Comparison of ENCODE assay signal across 17 cellular contexts in the genomic region with DNA sequence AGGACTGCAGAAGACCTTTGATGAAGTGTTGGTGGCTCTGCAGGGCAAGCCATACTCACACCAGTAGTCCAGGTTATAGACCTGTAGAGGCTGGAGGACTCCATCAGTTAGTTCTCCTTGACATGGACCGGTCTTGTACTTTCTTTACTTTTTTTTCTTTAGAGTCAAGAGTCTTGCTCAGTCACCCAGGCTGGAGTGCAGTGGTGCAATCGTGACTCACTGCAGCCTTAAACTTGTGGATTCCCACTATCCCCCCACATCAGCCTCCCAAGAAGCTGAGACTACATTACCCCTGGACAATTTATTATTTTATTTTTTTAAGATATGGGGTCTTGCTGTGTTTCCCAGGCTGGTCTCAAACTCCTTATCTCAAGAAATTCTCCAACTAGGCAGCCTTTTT. TPM values are rescaled to one million over a fixed set of nuclear protein-coding genes. Genes with fewer than 3 reads are reported as not detected.
"Had no signal": no experiment of that assay in that cellular context is flagged by ENCODE, and none has a peak within 500 bp of the region (broad histone marks: within the 10 kb centered on the region; RNA-seq: fewer than 3 reads in every experiment).

No MANE protein-coding gene starts in this region.

- H3K36me3 ChIP-seq: pancreas, right lobe of liver, thoracic aorta had no signal

- H3K9me3 ChIP-seq: pancreas, right lobe of liver, thoracic aorta had no signal

- H3K4me3 ChIP-seq: pancreas, right lobe of liver, smooth muscle cell, thoracic aorta had no signal

- DNase-seq: activated CD4-positive, alpha-beta T cell treated with anti-CD3 and anti-CD28 coated beads, Interleukin-2, amount 50 U/mL, for 1 hour; activated CD4-positive, CD25-positive, alpha-beta regulatory T cell treated with anti-CD3 and anti-CD28 coated beads, Interleukin-2, amount 50 U/mL, for 72 hours; activated CD8-positive, alpha-beta memory T cell treated with anti-CD3 and anti-CD28 coated beads, Interleukin-2, amount 50 U/mL, for 4 hours; activated effector memory CD4-positive, alpha-beta T cell treated with Interleukin-2 at 50 U/mL for 16 hours; activated naive CD4-positive, alpha-beta T cell treated with anti-CD3 and anti-CD28 coated beads, Interleukin-2, amount 10 ng/mL, durations not matched to agents 7 days and 5 days; activated naive CD8-positive, alpha-beta T cell treated with anti-CD3 and anti-CD28 coated beads, Interleukin-2, amount 50 U/mL, for 24 hours; activated T-cell treated with anti-CD3 and anti-CD28 coated beads, Interleukin-2, amount 50 U/mL, for 4 hours; aorta; effector CD4-positive, alpha-beta T cell; naive thymus-derived CD8-positive, alpha-beta T cell; pancreas; right lobe of liver; stimulated activated CD4-positive, alpha-beta T cell treated with anti-CD3 and anti-CD28 coated beads, Interleukin-4, amount 100 ng/mL, for 4 hours; stimulated activated naive B cell treated with anti-CD40 and anti-IgM and Interleukin-4, amounts not matched to agents 10 μg/mL and 1 μg/mL and 100 μg/mL, for 72 hours had no signal

- H3K4me1 ChIP-seq: pancreas, right lobe of liver had no signal

- H3K27me3 ChIP-seq: pancreas, right lobe of liver had no signal

- H3K27ac ChIP-seq: pancreas, right lobe of liver, thoracic aorta had no signal

- H3K4me2 ChIP-seq: smooth muscle cell had no signal

RNA-seq across cellular contexts. Expression of gene E2F8, which starts 49.6 kb away (rescaled TPM):
- total RNA-seq: mesenteric fat pad; naive thymus-derived CD8-positive, alpha-beta T cell; thoracic aorta had no signal
- polyA plus RNA-seq: naive thymus-derived CD8-positive, alpha-beta T cell; pancreas had no signal
